In genomic region chr4:108620933-108621905, GRCh38 we compare ENCODE assay signal across 8 cellular contexts. TPM values are rescaled to one million over a fixed set of nuclear protein-coding genes. Genes with fewer than 3 reads are reported as not detected.
DNase-seq lines count a peak whose midpoint lies in the region; TF ChIP-seq lines count a peak whose summit lies in the region.

No MANE protein-coding gene starts in this region.

- peak overlapping the region; percentile 97 for H3K27ac Mint-ChIP-seq in activated naive CD4-positive, alpha-beta T cell treated with anti-CD3 and anti-CD28 coated beads, Interleukin-2, amount 50 U/mL, for 24 hours

- H3K9ac ChIP-seq in parathyroid adenoma, result no peak overlapping the region

- no peaks in the 10 kb centered on the region for H3K9me3 ChIP-seq in Peyer's patch
- H3K9me3 ChIP-seq in parathyroid adenoma (ENCODE audit: control insufficient read depth, low read length), result no peaks in the 10 kb centered on the region

- DNase-seq in activated naive CD4-positive, alpha-beta T cell (lab: John Stamatoyannopoulos, UW), result no peak
- DNase-seq in Peyer's patch, result no peak
- no peak for DNase-seq in epithelial cell of proximal tubule (ENCODE audit: low read depth)
- DNase-seq in G401 (ENCODE audit: low spot score), result no peak
- DNase-seq in stimulated activated CD8-positive, alpha-beta memory T cell treated with anti-CD3 and anti-CD28 coated beads, Interleukin-4, amount 100 ng/mL, for 48 hours, result no peak
- DNase-seq in GOT3 (lab: John Stamatoyannopoulos, UW), result no peak

- no peaks in the 10 kb centered on the region for H3K27me3 Mint-ChIP-seq in activated naive CD4-positive, alpha-beta T cell treated with anti-CD3 and anti-CD28 coated beads, Interleukin-2, amount 50 U/mL, for 24 hours

- no peaks in the 10 kb centered on the region for H3K27me3 ChIP-seq in Peyer's patch
- H3K27me3 ChIP-seq in parathyroid adenoma (ENCODE audit: control insufficient read depth, insufficient read depth, low read length), result no peaks in the 10 kb centered on the region

- no peak for TF ChIP-seq CTCF in Peyer's patch (IDR thresholded peaks at IDR 0.05)
- TF ChIP-seq CTCF in epithelial cell of proximal tubule (conservative IDR thresholded peaks at IDR 0.05; ENCODE audit: low read depth, low read length), result no peak
- TF ChIP-seq CTCF in parathyroid adenoma (IDR thresholded peaks at IDR 0.05), result no peak

- H3K4me2 ChIP-seq in parathyroid adenoma (ENCODE audit: low read length), result peak overlapping the region; percentile 63

- in situ Hi-C loops in G401 (cut with HindIII; ENCODE audit: low sequenced_read_pairs), result no loop called here

- peaks cover 37% of the 10 kb centered on the region for H3K36me3 Mint-ChIP-seq in activated naive CD4-positive, alpha-beta T cell treated with anti-CD3 and anti-CD28 coated beads, Interleukin-2, amount 50 U/mL, for 24 hours

- peaks cover 0 to 22% (median 0%) of the 10 kb centered on the region in 4 donors for H3K4me1 ChIP-seq in Peyer's patch
- no peaks in the 10 kb centered on the region for H3K4me1 ChIP-seq in parathyroid adenoma

- peaks cover 53% of the 10 kb centered on the region for H3K4me1 Mint-ChIP-seq in activated naive CD4-positive, alpha-beta T cell treated with anti-CD3 and anti-CD28 coated beads, Interleukin-2, amount 50 U/mL, for 24 hours

- peak overlapping the region; percentile 97 for H3K4me3 Mint-ChIP-seq in activated naive CD4-positive, alpha-beta T cell treated with anti-CD3 and anti-CD28 coated beads, Interleukin-2, amount 50 U/mL, for 24 hours

- H3K79me2 ChIP-seq in parathyroid adenoma, result no peaks in the 10 kb centered on the region

- no peak for TF ChIP-seq POLR2A in Peyer's patch (IDR thresholded peaks at IDR 0.05)

- H3K36me3 ChIP-seq in Peyer's patch (peaks cover 0 to 45% (median 0%) of the 10 kb centered on the region in 3 donors), parathyroid adenoma (ENCODE audit: control insufficient read depth, insufficient read depth, low read length) (no peaks in the 10 kb centered on the region)

- H3K4me3 ChIP-seq in Peyer's patch (peak overlapping the region; percentile 53 to 90 (median 68)), epithelial cell of proximal tubule (ENCODE audit: low read depth, low read length) (peak overlapping the region; percentile 92), parathyroid adenoma (ENCODE audit: low read depth, low read length) (peak overlapping the region; percentile 87)

- no peaks in the 10 kb centered on the region for H3K9me3 Mint-ChIP-seq in activated naive CD4-positive, alpha-beta T cell treated with anti-CD3 and anti-CD28 coated beads, Interleukin-2, amount 50 U/mL, for 24 hours

- H3K27ac ChIP-seq in Peyer's patch (peak overlapping the region; percentile 76 to 90 (median 80)), parathyroid adenoma (peak overlapping the region; percentile 55)

- H2AFZ ChIP-seq in parathyroid adenoma, result peak overlapping the region; percentile 77

RNA-seq across cellular contexts. Expression of gene RPL34, which starts 0.8 kb away (rescaled TPM):
- 100 to 1,000 TPM; 286 to 803 (median 342) TPM for total RNA-seq in Peyer's patch
- 853 and 1,453 TPM in 2 replicates for total RNA-seq in epithelial cell of proximal tubule
- 749 and 1,206 TPM in 2 replicates for total RNA-seq in G401 (2014; rRNA removed; shearing (Covaris generic))

RNA-seq across cellular contexts. Expression of gene OSTC, which starts 29.2 kb away (rescaled TPM):
- total RNA-seq in Peyer's patch (10 to 100 TPM; 31.2 to 53.9 (median 37.2) TPM), epithelial cell of proximal tubule (92.7 and 119 TPM in 2 replicates)
- total RNA-seq in G401 (2014; rRNA removed; shearing (Covaris generic)), result 94.7 and 100 TPM in 2 replicates
